8 cellular contexts compared by ENCODE assay signal in genomic region chr10:51763746-51764145, GRCh38.
"Had no signal": no experiment of that assay in that cellular context is flagged by ENCODE, and none has a peak within 500 bp of the region (broad histone marks: within the 10 kb centered on the region; RNA-seq: fewer than 3 reads in every experiment).

No MANE protein-coding gene starts in this region.

- FAIRE-seq: HepG2 had no signal

- H3K4me3 ChIP-seq: GM23248, HAP-1 had no signal

- H3K36me3 ChIP-seq: HAP-1 had no signal

- DNase-seq: GM23248, GOT3, H7, HFFc6, KBM-7 had no signal

- ATAC-seq: HCT116, HepG2 had no signal
